29 cellular contexts compared by ENCODE assay signal in genomic region chr3:157109267-157110141, GRCh38. TPM values are rescaled to one million over a fixed set of nuclear protein-coding genes. Genes with fewer than 3 reads are reported as not detected.
DNase-seq lines count a peak whose midpoint lies in the region; TF ChIP-seq lines count a peak whose summit lies in the region.
"Had no signal": no experiment of that assay in that cellular context is flagged by ENCODE, and none has a peak within 500 bp of the region (broad histone marks: within the 10 kb centered on the region; RNA-seq: fewer than 3 reads in every experiment).

No MANE protein-coding gene starts in this region.

- peak; percentile 92 for TF ChIP-seq EP300 in stomach (IDR thresholded peaks at IDR 0.05)

- H3K9me3 ChIP-seq in endodermal cell (ENCODE audit: control insufficient read depth, low read length) = no peaks in the 10 kb centered on the region
- no peaks in the 10 kb centered on the region for H3K9me3 ChIP-seq in right atrium auricular region
- H3K9me3 ChIP-seq in stomach = no peaks in the 10 kb centered on the region
- H3K9me3 ChIP-seq: Caco-2, psoas muscle, testis had no signal

- H3K4me3 Mint-ChIP-seq in endodermal cell = peak overlapping the region; percentile 8
- no peak overlapping the region for H3K4me3 Mint-ChIP-seq in activated T-helper 1 cell treated with anti-CD3 and anti-CD28 coated beads, Interleukin-12 subunit alpha, Interleukin-12 subunit beta, Interleukin-2, Interleukin-4 antibody, amounts not matched to agents 30 ng/mL and 10 ng/mL and 1 ng/mL, durations not matched to agents 14 hours and 24 hours and 36 hours
- H3K4me3 Mint-ChIP-seq: activated CD4-positive, alpha-beta memory T cell treated with anti-CD3 and anti-CD28 coated beads, Interleukin-2, amount 10 ng/mL, durations not matched to agents 7 days and 5 days; activated naive CD4-positive, alpha-beta T cell treated with anti-CD3 and anti-CD28 coated beads for 36 hours; memory B cell; naive B cell had no signal

- H3K27me3 ChIP-seq in endodermal cell (ENCODE audit: control insufficient read depth, insufficient read depth, low read length, poor library complexity, severe bottlenecking) (no peaks in the 10 kb centered on the region), right atrium auricular region (no peaks in the 10 kb centered on the region), stomach (no peaks in the 10 kb centered on the region)
- H3K27me3 ChIP-seq: dorsolateral prefrontal cortex, testis had no signal

- 38 to 54% methylated on average over 5 to 7 of the region's 7 CpGs for WGBS in endodermal cell (ENCODE audit: insufficient coverage in 1 of 2, insufficient read length in 1 of 2), 2 experiments
- 72 to 81% (median 75%) methylated on average over 5 to 7 of the region's 7 CpGs for WGBS in stomach, 5 donors

- H3K36me3 ChIP-seq in endodermal cell (ENCODE audit: control insufficient read depth, insufficient read depth, low read length) (no peaks in the 10 kb centered on the region), right atrium auricular region (no peaks in the 10 kb centered on the region), stomach (no peaks in the 10 kb centered on the region)

- intact Hi-C loops in stomach (cut with DNase I; ENCODE audit: low total_unique reads) = no loop called here
- intact Hi-C loops in activated T-helper 1 cell treated with anti-CD3 and anti-CD28 coated beads, Interleukin-12 subunit alpha, Interleukin-12 subunit beta, Interleukin-2, Interleukin-4 antibody, amounts not matched to agents 30 ng/mL and 10 ng/mL and 1 ng/mL, durations not matched to agents 14 hours and 24 hours and 36 hours (cut with micrococcal nuclease) = no loop called here

- peak overlapping the region; percentile 93 for H3K27ac Mint-ChIP-seq in endodermal cell
- no peak overlapping the region for H3K27ac Mint-ChIP-seq in activated T-helper 1 cell treated with anti-CD3 and anti-CD28 coated beads, Interleukin-12 subunit alpha, Interleukin-12 subunit beta, Interleukin-2, Interleukin-4 antibody, amounts not matched to agents 30 ng/mL and 10 ng/mL and 1 ng/mL, durations not matched to agents 14 hours and 24 hours and 36 hours
- H3K27ac Mint-ChIP-seq: activated CD4-positive, alpha-beta memory T cell treated with anti-CD3 and anti-CD28 coated beads, Interleukin-2, amount 10 ng/mL, durations not matched to agents 7 days and 5 days; activated naive CD4-positive, alpha-beta T cell treated with anti-CD3 and anti-CD28 coated beads for 36 hours; memory B cell; naive B cell had no signal

- H3K4me3 ChIP-seq in endodermal cell (ENCODE audit: low read length) (no peak overlapping the region), right atrium auricular region (no peak overlapping the region), stomach (no peak overlapping the region)
- H3K4me3 ChIP-seq: dorsolateral prefrontal cortex, psoas muscle, testis had no signal

- H3K9me3 Mint-ChIP-seq in endodermal cell = no peaks in the 10 kb centered on the region
- H3K9me3 Mint-ChIP-seq in activated T-helper 1 cell treated with anti-CD3 and anti-CD28 coated beads, Interleukin-12 subunit alpha, Interleukin-12 subunit beta, Interleukin-2, Interleukin-4 antibody, amounts not matched to agents 30 ng/mL and 10 ng/mL and 1 ng/mL, durations not matched to agents 14 hours and 24 hours and 36 hours = no peaks in the 10 kb centered on the region
- H3K9me3 Mint-ChIP-seq: activated CD4-positive, alpha-beta memory T cell treated with anti-CD3 and anti-CD28 coated beads, Interleukin-2, amount 10 ng/mL, durations not matched to agents 7 days and 5 days; activated naive CD4-positive, alpha-beta T cell treated with anti-CD3 and anti-CD28 coated beads for 36 hours; memory B cell; naive B cell had no signal

- no peaks in the 10 kb centered on the region for H3K36me3 Mint-ChIP-seq in endodermal cell (ENCODE audit: low read depth)
- H3K36me3 Mint-ChIP-seq in activated T-helper 1 cell treated with anti-CD3 and anti-CD28 coated beads, Interleukin-12 subunit alpha, Interleukin-12 subunit beta, Interleukin-2, Interleukin-4 antibody, amounts not matched to agents 30 ng/mL and 10 ng/mL and 1 ng/mL, durations not matched to agents 14 hours and 24 hours and 36 hours (ENCODE audit: low read depth) = no peaks in the 10 kb centered on the region
- H3K36me3 Mint-ChIP-seq: memory B cell, naive B cell had no signal

- TF ChIP-seq CTCF in endodermal cell (conservative IDR thresholded peaks at IDR 0.05) (no peak), right atrium auricular region (IDR thresholded peaks at IDR 0.05) (no peak), stomach (IDR thresholded peaks at IDR 0.05) (no peak)

- DNase-seq in NCI-H510A treated with DMSO at 0.1 percent for 48 hours (lab: John Stamatoyannopoulos, UW) = peak; percentile 39
- DNase-seq in NCI-H510A (lab: John Stamatoyannopoulos, UW) = no peak
- peak; percentile 87 for DNase-seq in endodermal cell
- DNase-seq in right atrium auricular region (ENCODE audit: low spot score) = no peak
- DNase-seq in stomach = no peak
- no peak for DNase-seq in activated CD4-positive, alpha-beta T cell treated with anti-CD3 and anti-CD28 coated beads for 1 hour
- DNase-seq in stimulated activated CD4-positive, alpha-beta T cell treated with anti-CD3 and anti-CD28 coated beads, Interleukin-4, amount 100 ng/mL, for 1 hour = no peak
- DNase-seq in activated T-helper 1 cell treated with anti-CD3 and anti-CD28 coated beads, Interleukin-12 subunit alpha, Interleukin-12 subunit beta, Interleukin-2, Interleukin-4 antibody, amounts not matched to agents 30 ng/mL and 10 ng/mL and 1 ng/mL, durations not matched to agents 14 hours and 24 hours and 36 hours (ENCODE audit: low spot score) = no peak
- DNase-seq: 8988T; activated CD4-positive, alpha-beta memory T cell treated with anti-CD3 and anti-CD28 coated beads, Interleukin-2, amount 10 ng/mL, durations not matched to agents 7 days and 5 days; activated CD8-positive, alpha-beta memory T cell treated with anti-CD3 and anti-CD28 coated beads, Interleukin-2, amount 50 U/mL, for 4 hours; activated naive CD4-positive, alpha-beta T cell treated with anti-CD3 and anti-CD28 coated beads for 36 hours; C1 segment of cervical spinal cord; Caco-2; cerebellar nuclear complex; DMS79 treated with DMSO at 0.1 percent for 48 hours; dorsolateral prefrontal cortex; GDM1; Kasumi-1; naive B cell; NCI-H1417 treated with DMSO at 0.1 percent for 48 hours; NCI-H2081 treated with DMSO at 0.1 percent for 48 hours; NCI-H446; nucleus accumbens; PC-3; psoas muscle; stimulated activated naive CD4-positive, alpha-beta T cell; testis had no signal

- H3K4me1 ChIP-seq in endodermal cell (ENCODE audit: control insufficient read depth, insufficient read depth, low read length) = peaks cover 13% of the 10 kb centered on the region
- peaks cover 0 to 24% of the 10 kb centered on the region in 2 donors for H3K4me1 ChIP-seq in right atrium auricular region
- peaks cover 0 to 33% (median 17%) of the 10 kb centered on the region in 4 donors for H3K4me1 ChIP-seq in stomach
- H3K4me1 ChIP-seq: psoas muscle had no signal

- H3K9ac ChIP-seq in endodermal cell (ENCODE audit: extremely low read depth, low read length, poor library complexity, severe bottlenecking) = peak overlapping the region; percentile 18

- peaks cover 72% of the 10 kb centered on the region for H3K4me1 Mint-ChIP-seq in endodermal cell
- H3K4me1 Mint-ChIP-seq in activated T-helper 1 cell treated with anti-CD3 and anti-CD28 coated beads, Interleukin-12 subunit alpha, Interleukin-12 subunit beta, Interleukin-2, Interleukin-4 antibody, amounts not matched to agents 30 ng/mL and 10 ng/mL and 1 ng/mL, durations not matched to agents 14 hours and 24 hours and 36 hours (ENCODE audit: low read depth) = peaks cover 15% of the 10 kb centered on the region

- no peaks in the 10 kb centered on the region for H3K27me3 Mint-ChIP-seq in endodermal cell (ENCODE audit: insufficient read depth)
- no peaks in the 10 kb centered on the region for H3K27me3 Mint-ChIP-seq in activated T-helper 1 cell treated with anti-CD3 and anti-CD28 coated beads, Interleukin-12 subunit alpha, Interleukin-12 subunit beta, Interleukin-2, Interleukin-4 antibody, amounts not matched to agents 30 ng/mL and 10 ng/mL and 1 ng/mL, durations not matched to agents 14 hours and 24 hours and 36 hours (ENCODE audit: insufficient read depth)
- H3K27me3 Mint-ChIP-seq: activated CD4-positive, alpha-beta memory T cell treated with anti-CD3 and anti-CD28 coated beads, Interleukin-2, amount 10 ng/mL, durations not matched to agents 7 days and 5 days; memory B cell had no signal

- no peak for TF ChIP-seq POLR2A in stomach (IDR thresholded peaks at IDR 0.05)

- H3K27ac ChIP-seq in endodermal cell (ENCODE audit: low read depth, low read length) (no peak overlapping the region), right atrium auricular region (peak overlapping the region; percentile 78 to 93), stomach (peak overlapping the region in 4 of 5 donors; percentile 7 to 83 (median 30))
- H3K27ac ChIP-seq: dorsolateral prefrontal cortex, psoas muscle, testis had no signal

RNA-seq across cellular contexts. Expression of gene CCNL1, which starts 50.4 kb away (rescaled TPM):
- total RNA-seq in endodermal cell (100 to 1,000 TPM in 1 of 2 donors, 10 to 100 TPM in 1; 97.4 to 128 TPM), right atrium auricular region (10 to 100 TPM; 43.8 to 44.3 TPM), stomach (100 to 1,000 TPM in 4 of 5 donors, 10 to 100 TPM in 1; 63.1 to 484 (median 434) TPM)
- 100 TPM for polyA plus RNA-seq in endodermal cell (2013, experiment 1 of 2)
- polyA plus RNA-seq in endodermal cell (2013, experiment 2 of 2) = 80.9 TPM
- 10 to 100 TPM; 14.0 to 74.3 (median 28.9) TPM for polyA plus RNA-seq in stomach
- 167 and 204 TPM in 2 replicates for total RNA-seq in activated T-helper 1 cell treated with anti-CD3 and anti-CD28 coated beads, Interleukin-12 subunit alpha, Interleukin-12 subunit beta, Interleukin-2, Interleukin-4 antibody, amounts not matched to agents 30 ng/mL and 10 ng/mL and 1 ng/mL, durations not matched to agents 14 hours and 24 hours and 36 hours

Comparison
In these comparisons a context has a peak if more than half of its experiments do, and no peak if none do; other contexts are left out.
1. DNase-seq: peak in NCI-H510A treated with DMSO at 0.1 percent for 48 hours (single experiment) and endodermal cell (single experiment); none in NCI-H510A (single experiment), right atrium auricular region (single experiment), stomach (single experiment), activated CD4-positive, alpha-beta T cell treated with anti-CD3 and anti-CD28 coated beads for 1 hour (single experiment), stimulated activated CD4-positive, alpha-beta T cell treated with anti-CD3 and anti-CD28 coated beads, Interleukin-4, amount 100 ng/mL, for 1 hour (single experiment) and activated T-helper 1 cell treated with anti-CD3 and anti-CD28 coated beads, Interleukin-12 subunit alpha, Interleukin-12 subunit beta, Interleukin-2, Interleukin-4 antibody, amounts not matched to agents 30 ng/mL and 10 ng/mL and 1 ng/mL, durations not matched to agents 14 hours and 24 hours and 36 hours (single experiment).